ENCODE assay signal across 9 cellular contexts in the genomic region with DNA sequence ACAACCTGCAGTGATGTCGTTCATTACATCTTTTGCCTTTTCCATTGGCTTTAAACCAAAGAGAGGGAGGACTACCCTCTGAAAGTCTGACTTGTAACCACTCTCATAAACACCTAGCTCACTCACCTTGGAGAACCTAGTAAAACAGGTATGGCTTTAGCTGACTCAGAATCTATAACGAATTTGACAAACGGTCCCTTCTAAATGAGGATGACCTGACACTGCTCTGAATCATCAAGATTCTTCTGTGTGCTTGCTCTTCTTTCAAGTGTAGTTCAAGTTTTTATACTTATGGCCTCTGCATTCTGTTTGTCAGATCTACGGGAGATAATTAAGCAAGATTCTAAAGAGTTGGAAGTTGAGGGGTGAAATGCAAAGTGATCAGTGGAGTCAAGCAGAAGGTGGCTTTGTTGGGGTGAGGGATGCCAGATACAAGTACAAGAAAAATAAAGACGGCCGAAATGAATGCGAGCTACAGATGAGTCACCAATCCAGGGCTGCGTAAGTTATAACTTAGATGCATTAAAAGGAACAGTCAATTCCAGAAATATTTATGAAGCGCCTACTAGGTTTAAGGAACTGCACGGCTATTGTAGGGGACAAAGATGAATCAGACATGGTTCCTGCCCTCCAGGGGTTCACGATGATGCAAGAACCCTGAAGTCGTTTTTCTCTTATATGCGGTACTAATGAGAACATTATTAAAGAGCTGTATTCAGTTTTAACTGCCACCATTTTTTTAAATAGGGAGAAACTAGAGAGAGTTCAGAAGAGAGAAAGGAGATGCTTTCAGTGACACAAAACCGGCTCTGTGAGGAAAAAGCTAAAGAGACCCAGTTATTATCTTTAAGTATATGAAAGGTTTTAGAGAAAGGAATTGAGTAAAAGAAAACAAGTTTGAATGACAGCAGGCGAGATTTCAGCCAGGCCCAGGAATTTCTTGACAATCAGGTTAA. TPM values are rescaled to one million over a fixed set of nuclear protein-coding genes. Genes with fewer than 3 reads are reported as not detected.
DNase-seq lines count a peak whose midpoint lies in the region; ATAC-seq, FAIRE-seq and TF ChIP-seq lines count a peak whose summit lies in the region.
"Had no signal": no experiment of that assay in that cellular context is flagged by ENCODE, and none has a peak within 500 bp of the region (broad histone marks: within the 10 kb centered on the region; RNA-seq: fewer than 3 reads in every experiment).

No MANE protein-coding gene starts in this region.

- ATAC-seq in activated T-cell treated with anti-CD3 and anti-CD28 coated beads, Interleukin-2, amount 50 U/mL, for 72 hours (replicated peaks in 1 of 2), result peak; percentile 50 to 59

- H3K4me2 ChIP-seq in neuronal stem cell (ENCODE audit: insufficient read depth, low read length, poor library complexity, severe bottlenecking), result no peak overlapping the region

- H2BK12ac ChIP-seq in neuronal stem cell (ENCODE audit: low read length), result no peak overlapping the region

- H2AK5ac ChIP-seq in neuronal stem cell (ENCODE audit: low read depth, low read length), result no peak overlapping the region

- FAIRE-seq in urothelium cell line (lab: Jason Lieb, UNC) (no peak), GM12892 (lab: Jason Lieb, UNC) (no peak)
- FAIRE-seq: islet of Langerhans had no signal

- no peak overlapping the region for H2AFZ ChIP-seq in neuronal stem cell (ENCODE audit: low read length)

- CTCF ChIA-PET in activated CD4-positive, alpha-beta memory T cell treated with anti-CD3 and anti-CD28 coated beads, Interleukin-2, amount 10 ng/mL, durations not matched to agents 7 days and 5 days (lab: Charles Lee), result interaction anchor here (1.2 to 1.5 kb wide), 2 partner anchors 34 to 231 kb away, joined by 3 to 4 read pairs; no protein-coding TSS in a partner anchor

- H2BK15ac ChIP-seq in neuronal stem cell (ENCODE audit: low read length), result no peak overlapping the region

- H3K79me1 ChIP-seq in neuronal stem cell (ENCODE audit: low read depth, low read length), result peaks cover 4% of the 10 kb centered on the region

- no peak overlapping the region for H4K91ac ChIP-seq in neuronal stem cell (ENCODE audit: low read depth, low read length, poor library complexity)

- no peaks in the 10 kb centered on the region for H3K9me3 Mint-ChIP-seq in activated T-cell treated with anti-CD3 and anti-CD28 coated beads, Interleukin-2, amount 50 U/mL, for 72 hours
- no peaks in the 10 kb centered on the region for H3K9me3 Mint-ChIP-seq in activated CD4-positive, alpha-beta memory T cell treated with anti-CD3 and anti-CD28 coated beads, Interleukin-2, amount 10 ng/mL, durations not matched to agents 7 days and 5 days

- peaks cover 0 to 57% of the 10 kb centered on the region in 2 donors for H3K36me3 ChIP-seq in neuronal stem cell (replicated peaks in 1 of 2; ENCODE audit: control insufficient read depth in 2 of 2, insufficient read depth in 2 of 2, low read length in 2 of 2)

- no peak overlapping the region for H3K4ac ChIP-seq in neuronal stem cell (ENCODE audit: low read length)

- H3K36me3 Mint-ChIP-seq in activated T-cell treated with anti-CD3 and anti-CD28 coated beads, Interleukin-2, amount 50 U/mL, for 72 hours (ENCODE audit: insufficient read depth in 2 of 2), result peaks cover 0 to 2% of the 10 kb centered on the region in 2 donors
- H3K36me3 Mint-ChIP-seq in activated CD4-positive, alpha-beta memory T cell treated with anti-CD3 and anti-CD28 coated beads, Interleukin-2, amount 10 ng/mL, durations not matched to agents 7 days and 5 days (ENCODE audit: low read depth), result peaks cover 32% of the 10 kb centered on the region

- H3K23ac ChIP-seq in neuronal stem cell (ENCODE audit: low read depth, low read length, poor library complexity), result no peak overlapping the region

- H3K4me1 ChIP-seq in neuronal stem cell (ENCODE audit: control insufficient read depth in 2 of 2, insufficient read depth in 1 of 2, low read depth in 1 of 2, low read length in 2 of 2), result peaks cover 2 to 5% of the 10 kb centered on the region in 2 donors

- H2BK120ac ChIP-seq in neuronal stem cell (ENCODE audit: low read depth, low read length), result no peak overlapping the region

- H2BK5ac ChIP-seq in neuronal stem cell (ENCODE audit: low read length), result no peak overlapping the region

- H3K27me3 Mint-ChIP-seq in activated T-cell treated with anti-CD3 and anti-CD28 coated beads, Interleukin-2, amount 50 U/mL, for 72 hours (ENCODE audit: low read depth), result no peaks in the 10 kb centered on the region
- no peaks in the 10 kb centered on the region for H3K27me3 Mint-ChIP-seq in activated CD4-positive, alpha-beta memory T cell treated with anti-CD3 and anti-CD28 coated beads, Interleukin-2, amount 10 ng/mL, durations not matched to agents 7 days and 5 days

- H3K4me3 Mint-ChIP-seq in activated T-cell treated with anti-CD3 and anti-CD28 coated beads, Interleukin-2, amount 50 U/mL, for 72 hours, result peak overlapping the region; percentile 52 to 75
- H3K4me3 Mint-ChIP-seq in activated CD4-positive, alpha-beta memory T cell treated with anti-CD3 and anti-CD28 coated beads, Interleukin-2, amount 10 ng/mL, durations not matched to agents 7 days and 5 days, result no peak overlapping the region

- POLR2A ChIA-PET in activated CD4-positive, alpha-beta memory T cell treated with anti-CD3 and anti-CD28 coated beads, Interleukin-2, amount 10 ng/mL, durations not matched to agents 7 days and 5 days (lab: Charles Lee), result no interaction called here

- no peak overlapping the region for H3K14ac ChIP-seq in neuronal stem cell (ENCODE audit: low read length)

- no peak overlapping the region for H4K8ac ChIP-seq in neuronal stem cell (ENCODE audit: low read depth, low read length)

- H3K18ac ChIP-seq in neuronal stem cell (ENCODE audit: low read length), result no peak overlapping the region

- no peak for DNase-seq in activated T-cell treated with anti-CD3 and anti-CD28 coated beads, Interleukin-2, amount 50 U/mL, for 72 hours
- DNase-seq in activated T-cell treated with anti-CD3 and anti-CD28 coated beads for 4 hours, result no peak
- DNase-seq in activated CD4-positive, alpha-beta memory T cell treated with anti-CD3 and anti-CD28 coated beads, Interleukin-2, amount 10 ng/mL, durations not matched to agents 7 days and 5 days, result no peak
- DNase-seq in fibroblast of the aortic adventitia (ENCODE audit: low read depth), result peak; percentile 71
- peak; percentile 34 for DNase-seq in urothelium cell line (ENCODE audit: low spot score)
- DNase-seq in neuronal stem cell (ENCODE audit: low spot score), result no peak
- no peak for DNase-seq in NCI-H1417 treated with DMSO at 0.1 percent for 48 hours (lab: John Stamatoyannopoulos, UW)
- no peak for DNase-seq in GM12892 (ENCODE audit: insufficient read length)

- H3K27me3 ChIP-seq in neuronal stem cell (ENCODE audit: control insufficient read depth in 3 of 3, insufficient read depth in 3 of 3, low read depth in 1 of 3, low read length in 3 of 3), result peaks cover 0 to 2% (median 0%) of the 10 kb centered on the region in 3 experiments

- TF ChIP-seq CTCF in fibroblast of the aortic adventitia (IDR thresholded peaks at IDR 0.05; ENCODE audit: insufficient read depth, low read length), result no peak

- H3K4me3 ChIP-seq in fibroblast of the aortic adventitia (ENCODE audit: low read depth, low read length), result no peak overlapping the region
- H3K4me3 ChIP-seq in neuronal stem cell (ENCODE audit: low read length in 2 of 2), result no peak overlapping the region

- H3K9me3 ChIP-seq in neuronal stem cell (replicated peaks in 1 of 2; ENCODE audit: control insufficient read depth in 2 of 2, insufficient read depth in 1 of 2, low read depth in 1 of 2, low read length in 2 of 2), result no peaks in the 10 kb centered on the region

- H3K4me1 Mint-ChIP-seq in activated T-cell treated with anti-CD3 and anti-CD28 coated beads, Interleukin-2, amount 50 U/mL, for 72 hours (ENCODE audit: low read depth), result peaks cover 99% of the 10 kb centered on the region
- peaks cover 86% of the 10 kb centered on the region for H3K4me1 Mint-ChIP-seq in activated CD4-positive, alpha-beta memory T cell treated with anti-CD3 and anti-CD28 coated beads, Interleukin-2, amount 10 ng/mL, durations not matched to agents 7 days and 5 days

- H3K27ac ChIP-seq in neuronal stem cell (replicated peaks; ENCODE audit: low read length), result no peak overlapping the region

- H3K9ac ChIP-seq in neuronal stem cell (ENCODE audit: low read depth, low read length, poor library complexity), result no peak overlapping the region

- H3K27ac Mint-ChIP-seq in activated T-cell treated with anti-CD3 and anti-CD28 coated beads, Interleukin-2, amount 50 U/mL, for 72 hours, result peak overlapping the region; percentile 74
- H3K27ac Mint-ChIP-seq in activated CD4-positive, alpha-beta memory T cell treated with anti-CD3 and anti-CD28 coated beads, Interleukin-2, amount 10 ng/mL, durations not matched to agents 7 days and 5 days, result peak overlapping the region; percentile 28

- no peak for TF ChIP-seq POLR2A in GM12892 (IDR thresholded peaks at IDR 0.05; ENCODE audit: low read depth, low read length)

- no CpG with 5 or more reads among the region's 15 CpGs for WGBS in neuronal stem cell (ENCODE audit: extremely low coverage in 2 of 2, insufficient read length in 2 of 2, insufficient replicate concordance in 1 of 2), 2 donors

RNA-seq across cellular contexts. Expression of a gene that starts 6.5 kb away (rescaled TPM):
- 10 to 100 TPM; 28.7 to 35.4 TPM for total RNA-seq in activated T-cell treated with anti-CD3 and anti-CD28 coated beads, Interleukin-2, amount 50 U/mL, for 72 hours
- 10 to 100 TPM; 24.0 to 25.2 TPM for total RNA-seq in activated CD4-positive, alpha-beta memory T cell treated with anti-CD3 and anti-CD28 coated beads, Interleukin-2, amount 10 ng/mL, durations not matched to agents 7 days and 5 days
- total RNA-seq in fibroblast of the aortic adventitia (ENCODE audit: low replicate concordance), result 16.6 and 28.8 TPM in 2 replicates
- polyA plus RNA-seq in neuronal stem cell (2013, experiment 1 of 2), result 23.0 TPM
- polyA plus RNA-seq in neuronal stem cell (2013, experiment 2 of 2), result 24.8 TPM
- 26.3 TPM for polyA plus RNA-seq in GM12892 (2012; ENCODE audit: missing spikeins)

RNA-seq across cellular contexts. Expression of a gene that starts 57.8 kb away (rescaled TPM):
- total RNA-seq in activated T-cell treated with anti-CD3 and anti-CD28 coated beads, Interleukin-2, amount 50 U/mL, for 72 hours, result 1 to 10 TPM; 3.9 to 4.7 TPM
- 10 to 100 TPM; 27.4 to 28.7 TPM for total RNA-seq in activated CD4-positive, alpha-beta memory T cell treated with anti-CD3 and anti-CD28 coated beads, Interleukin-2, amount 10 ng/mL, durations not matched to agents 7 days and 5 days
- total RNA-seq in fibroblast of the aortic adventitia (ENCODE audit: low replicate concordance), result 2.4 and 2.6 TPM in 2 replicates
- 3.9 TPM for polyA plus RNA-seq in neuronal stem cell (2013, experiment 1 of 2)
- polyA plus RNA-seq in neuronal stem cell (2013, experiment 2 of 2), result 3.3 TPM
- 9.2 TPM for polyA plus RNA-seq in GM12892 (2012; ENCODE audit: missing spikeins)

Comparison
In these comparisons a context has a peak if more than half of its experiments do, and no peak if none do; other contexts are left out.
1. DNase-seq: peak in fibroblast of the aortic adventitia (single experiment) and urothelium cell line (single experiment); none in activated T-cell treated with anti-CD3 and anti-CD28 coated beads, Interleukin-2, amount 50 U/mL, for 72 hours (0 of 2), activated T-cell treated with anti-CD3 and anti-CD28 coated beads for 4 hours (single experiment), activated CD4-positive, alpha-beta memory T cell treated with anti-CD3 and anti-CD28 coated beads, Interleukin-2, amount 10 ng/mL, durations not matched to agents 7 days and 5 days (single experiment), neuronal stem cell (single experiment), NCI-H1417 treated with DMSO at 0.1 percent for 48 hours (single experiment) and GM12892 (single experiment).